1 cellular context compared by ENCODE assay signal in genomic region chrX:34884693-34885277, GRCh38.
TF ChIP-seq lines count a peak whose summit lies in the region.

No MANE protein-coding gene starts in this region.

TF ChIP-seq in A549, 52 proteins besides CTCF, POLR2A, EP300 and RAD21 (continued from another document):
- no peak for TF ChIP-seq REST (IDR thresholded peaks at IDR 0.05)
- no peak for TF ChIP-seq RARB (CRISPR knock-in tag; IDR thresholded peaks at IDR 0.05)
